Comparison of ENCODE assay signal across 8 cellular contexts in the genomic region with DNA sequence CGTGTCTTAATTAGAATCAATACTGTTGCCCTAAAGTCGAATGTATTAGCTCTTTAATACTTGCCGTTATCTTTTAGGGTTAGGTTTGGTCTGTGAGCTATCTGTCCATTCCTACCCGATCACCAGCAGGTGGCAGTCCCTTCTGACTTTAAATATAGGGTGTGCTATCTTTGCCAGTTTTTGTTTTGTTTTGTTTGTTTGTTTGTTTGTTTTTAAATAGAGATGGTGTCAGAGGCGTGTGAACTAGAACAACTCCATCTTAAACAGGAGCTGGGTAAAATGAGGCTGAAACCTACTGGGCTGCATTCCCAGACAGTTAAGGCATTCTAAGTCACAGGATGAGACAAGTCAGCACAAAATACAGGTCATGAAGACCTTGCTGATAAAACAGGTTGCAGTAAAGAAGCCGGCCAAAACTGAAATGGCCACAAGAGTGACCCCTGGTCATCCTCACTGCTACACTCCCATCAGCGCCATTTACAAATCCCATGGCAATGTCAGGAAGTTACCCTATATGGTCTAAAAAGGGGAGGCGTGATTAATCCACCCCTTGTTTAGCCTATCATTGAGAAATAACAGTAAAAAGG. TPM values are rescaled to one million over a fixed set of nuclear protein-coding genes. Genes with fewer than 3 reads are reported as not detected.
A peak's percentile ranks its signal among the peaks of the same experiment; 100 is the strongest.
DNase-seq lines count a peak whose midpoint lies in the region; ATAC-seq and TF ChIP-seq lines count a peak whose summit lies in the region.

No MANE protein-coding gene starts in this region.

- no CpG with 5 or more reads among the region's 8 CpGs for WGBS in mesendoderm (ENCODE audit: extremely low coverage, insufficient coverage, low lambda C conversion rate)

- H3K4me2 ChIP-seq in GM23338 (peak overlapping the region; percentile 92), mesendoderm (ENCODE audit: low read length) (peak overlapping the region; percentile 88)

- H3K79me2 ChIP-seq in GM23338 (replicated peaks; ENCODE audit: insufficient read depth) (peaks cover 66% of the 10 kb centered on the region), mesendoderm (ENCODE audit: control insufficient read depth, insufficient read depth, low read length) (peaks cover 32% of the 10 kb centered on the region)

- peak; percentile 31 for ATAC-seq in GM23338

- H3K79me1 ChIP-seq in mesendoderm (ENCODE audit: low read length), result peaks cover 3% of the 10 kb centered on the region

- CTCF ChIA-PET in CD8-positive, alpha-beta memory T cell (lab: Charles Lee), result interaction anchor here (0.6 to 3.8 kb wide), 27 partner anchors 9 to 767 kb away, joined by 3 to 26 read pairs (median 4); a partner anchor contains a TSS
- CTCF ChIA-PET in activated CD4-positive, alpha-beta T cell treated with anti-CD3 and anti-CD28 coated beads, Interleukin-2, amount 10 ng/mL, durations not matched to agents 7 days and 5 days (lab: Charles Lee), result interaction anchor here (0.7 to 2.3 kb wide), 19 partner anchors 9 to 580 kb away, joined by 3 to 12 read pairs (median 4); a partner anchor contains a TSS

- DNase-seq in CD8-positive, alpha-beta memory T cell, result peak; percentile 26 to 65 (median 42)
- peak; percentile 71 for DNase-seq in GM23338 (ENCODE audit: low spot score)
- peak; percentile 22 for DNase-seq in NCI-H2227 (lab: John Stamatoyannopoulos, UW; ENCODE audit: unreplicated experiment)
- DNase-seq in activated CD4-positive, alpha-beta T cell treated with anti-CD3 and anti-CD28 coated beads, Interleukin-2, amount 10 ng/mL, durations not matched to agents 7 days and 5 days, result peak; percentile 70
- DNase-seq in mesendoderm, result peak; percentile 72
- no peak for DNase-seq in posterior vena cava (ENCODE audit: low spot score)

- peaks cover 28 to 53% (median 46%) of the 10 kb centered on the region in 3 donors for H3K4me1 Mint-ChIP-seq in CD8-positive, alpha-beta memory T cell
- H3K4me1 Mint-ChIP-seq in GM23338, result peaks cover 27% of the 10 kb centered on the region
- peaks cover 35% of the 10 kb centered on the region for H3K4me1 Mint-ChIP-seq in activated CD4-positive, alpha-beta T cell treated with anti-CD3 and anti-CD28 coated beads, Interleukin-2, amount 10 ng/mL, durations not matched to agents 7 days and 5 days

- peak overlapping the region; percentile 85 to 98 (median 89) for H3K4me3 Mint-ChIP-seq in CD8-positive, alpha-beta memory T cell
- peak overlapping the region; percentile 82 for H3K4me3 Mint-ChIP-seq in GM23338
- peak overlapping the region; percentile 77 for H3K4me3 Mint-ChIP-seq in activated CD4-positive, alpha-beta T cell treated with anti-CD3 and anti-CD28 coated beads, Interleukin-2, amount 10 ng/mL, durations not matched to agents 7 days and 5 days

- peaks cover 16% of the 10 kb centered on the region for H3F3A ChIP-seq in GM23338 (replicated peaks; ENCODE audit: low read depth)

- no peak overlapping the region for H2AFZ ChIP-seq in GM23338

- TF ChIP-seq CTCF in GM23338 (conservative IDR thresholded peaks at IDR 0.05; ENCODE audit: low read depth in 2 of 2), result peak; percentile 75 to 89

- no peaks in the 10 kb centered on the region for H3K9me3 ChIP-seq in CD8-positive, alpha-beta memory T cell (ENCODE audit: low read length)
- no peaks in the 10 kb centered on the region for H3K9me3 ChIP-seq in endocrine pancreas (ENCODE audit: control insufficient read depth, low read length)
- H3K9me3 ChIP-seq in stomach smooth muscle (ENCODE audit: control insufficient read depth in 2 of 2, low read length in 2 of 2), result no peaks in the 10 kb centered on the region

- H3K4me1 ChIP-seq in CD8-positive, alpha-beta memory T cell (ENCODE audit: insufficient read depth, low read length), result peaks cover 21% of the 10 kb centered on the region
- H3K4me1 ChIP-seq in GM23338 (ENCODE audit: insufficient read depth) (peaks cover 16% of the 10 kb centered on the region), endocrine pancreas (ENCODE audit: control insufficient read depth, insufficient read depth, low read length) (no peaks in the 10 kb centered on the region), mesendoderm (ENCODE audit: control insufficient read depth, low read depth, low read length) (no peaks in the 10 kb centered on the region), stomach smooth muscle (ENCODE audit: control insufficient read depth, insufficient read depth, low read length) (peaks cover 12% of the 10 kb centered on the region)

- no peak overlapping the region for H2AK5ac ChIP-seq in mesendoderm (ENCODE audit: low read length)

- H3K4ac ChIP-seq in mesendoderm (ENCODE audit: low read depth, low read length), result no peak overlapping the region

- H3K18ac ChIP-seq in mesendoderm (ENCODE audit: low read length), result no peak overlapping the region

- H3K36me3 ChIP-seq in CD8-positive, alpha-beta memory T cell (ENCODE audit: insufficient read depth, low read length), result no peaks in the 10 kb centered on the region
- H3K36me3 ChIP-seq in GM23338 (ENCODE audit: insufficient read depth), result no peaks in the 10 kb centered on the region
- H3K36me3 ChIP-seq in endocrine pancreas (ENCODE audit: control insufficient read depth, insufficient read depth, low read length), result no peaks in the 10 kb centered on the region
- no peaks in the 10 kb centered on the region for H3K36me3 ChIP-seq in mesendoderm (ENCODE audit: control insufficient read depth, insufficient read depth, low read length)
- no peaks in the 10 kb centered on the region for H3K36me3 ChIP-seq in stomach smooth muscle (ENCODE audit: control insufficient read depth in 2 of 2, insufficient read depth in 2 of 2, low read length in 2 of 2)

- intact Hi-C loops in posterior vena cava (cut with DNase I), result no loop called here

- H2BK15ac ChIP-seq in mesendoderm (replicated peaks; ENCODE audit: low read depth), result no peak overlapping the region

- POLR2A ChIA-PET in CD8-positive, alpha-beta memory T cell (lab: Charles Lee), result interaction anchor here (0.6 to 2.6 kb wide), 9 partner anchors 13 to 1005 kb away, joined by 3 to 18 read pairs (median 3); a partner anchor contains a TSS
- POLR2A ChIA-PET in activated CD4-positive, alpha-beta T cell treated with anti-CD3 and anti-CD28 coated beads, Interleukin-2, amount 10 ng/mL, durations not matched to agents 7 days and 5 days (lab: Charles Lee), result interaction anchor here (1.3 kb wide), 1 partner anchor 261 kb away, joined by 5 read pairs; a partner anchor contains a TSS

- H3K23ac ChIP-seq in mesendoderm (ENCODE audit: low read length), result no peak overlapping the region

- no peak overlapping the region for H3K9ac ChIP-seq in endocrine pancreas (ENCODE audit: control insufficient read depth, insufficient read depth, low read length)
- H3K9ac ChIP-seq in mesendoderm (ENCODE audit: low read length), result peak overlapping the region; percentile 93
- peak overlapping the region; percentile 71 to 89 for H3K9ac ChIP-seq in stomach smooth muscle (ENCODE audit: low read length in 2 of 2)

- H3K56ac ChIP-seq in mesendoderm (ENCODE audit: low read length), result peak overlapping the region; percentile 97

- H3K27me3 ChIP-seq in CD8-positive, alpha-beta memory T cell (ENCODE audit: insufficient read depth, low read length, poor library complexity, severe bottlenecking), result no peaks in the 10 kb centered on the region
- H3K27me3 ChIP-seq in GM23338 (ENCODE audit: insufficient read depth) (no peaks in the 10 kb centered on the region), endocrine pancreas (ENCODE audit: control insufficient read depth, insufficient read depth, low read length) (no peaks in the 10 kb centered on the region), mesendoderm (ENCODE audit: insufficient read depth, low read length, poor library complexity) (no peaks in the 10 kb centered on the region), stomach smooth muscle (ENCODE audit: control insufficient read depth in 1 of 2, insufficient read depth in 2 of 2, low read length in 2 of 2) (no peaks in the 10 kb centered on the region)

- H4K8ac ChIP-seq in mesendoderm (ENCODE audit: low read depth, low read length), result no peak overlapping the region

- no peak overlapping the region for H2BK5ac ChIP-seq in mesendoderm (ENCODE audit: low read length)

- H3K27me3 Mint-ChIP-seq in CD8-positive, alpha-beta memory T cell, result peaks cover 0 to 3% of the 10 kb centered on the region in 2 donors
- peaks cover 12% of the 10 kb centered on the region for H3K27me3 Mint-ChIP-seq in GM23338 (ENCODE audit: insufficient read depth, low read depth, poor library complexity)
- H3K27me3 Mint-ChIP-seq in activated CD4-positive, alpha-beta T cell treated with anti-CD3 and anti-CD28 coated beads, Interleukin-2, amount 10 ng/mL, durations not matched to agents 7 days and 5 days, result no peaks in the 10 kb centered on the region

- H4K5ac ChIP-seq in mesendoderm (ENCODE audit: low read length), result no peak overlapping the region

- peak overlapping the region; percentile 81 to 97 (median 92) for H3K27ac Mint-ChIP-seq in CD8-positive, alpha-beta memory T cell
- no peak overlapping the region; the same call in 1 of the 2 replicates for H3K27ac Mint-ChIP-seq in GM23338
- H3K27ac Mint-ChIP-seq in activated CD4-positive, alpha-beta T cell treated with anti-CD3 and anti-CD28 coated beads, Interleukin-2, amount 10 ng/mL, durations not matched to agents 7 days and 5 days, result peak overlapping the region; percentile 87

- H3K9me3 Mint-ChIP-seq in CD8-positive, alpha-beta memory T cell, result no peaks in the 10 kb centered on the region
- peaks cover 2% of the 10 kb centered on the region; the same call in 1 of the 3 replicates for H3K9me3 Mint-ChIP-seq in GM23338
- no peaks in the 10 kb centered on the region for H3K9me3 Mint-ChIP-seq in activated CD4-positive, alpha-beta T cell treated with anti-CD3 and anti-CD28 coated beads, Interleukin-2, amount 10 ng/mL, durations not matched to agents 7 days and 5 days

- H3K4me3 ChIP-seq in CD8-positive, alpha-beta memory T cell (ENCODE audit: low read length), result peak overlapping the region; percentile 72
- H3K4me3 ChIP-seq in GM23338, result peak overlapping the region; percentile 74
- peak overlapping the region; percentile 89 for H3K4me3 ChIP-seq in endocrine pancreas (ENCODE audit: control insufficient read depth, insufficient read depth, low read length)
- H3K4me3 ChIP-seq in mesendoderm (ENCODE audit: low read length), result no peak overlapping the region
- peak overlapping the region; percentile 74 to 90 for H3K4me3 ChIP-seq in stomach smooth muscle (ENCODE audit: low read length in 2 of 2)

- 0 out of 2 replicates have a peak, but pooled peaks cover 6% of the 10 kb centered on the region for H4K20me1 ChIP-seq in GM23338 (replicated peaks; ENCODE audit: insufficient read depth)

- no peak overlapping the region for H2BK120ac ChIP-seq in mesendoderm (ENCODE audit: low read depth, low read length)

- H3K9me2 ChIP-seq in GM23338 (ENCODE audit: insufficient read depth), result no peaks in the 10 kb centered on the region

- H3K27ac ChIP-seq in CD8-positive, alpha-beta memory T cell (ENCODE audit: low read depth, low read length), result peak overlapping the region; percentile 89
- H3K27ac ChIP-seq in GM23338 (ENCODE audit: low read depth) (peak overlapping the region; percentile 23; the same call in 1 of the 2 replicates), mesendoderm (ENCODE audit: low read depth, low read length) (no peak overlapping the region), stomach smooth muscle (ENCODE audit: low read length) (no peak overlapping the region)

- H3K36me3 Mint-ChIP-seq in CD8-positive, alpha-beta memory T cell, result peaks cover 0 to 13% (median 3%) of the 10 kb centered on the region in 3 donors
- peaks cover 17% of the 10 kb centered on the region for H3K36me3 Mint-ChIP-seq in GM23338 (ENCODE audit: low read depth)
- H3K36me3 Mint-ChIP-seq in activated CD4-positive, alpha-beta T cell treated with anti-CD3 and anti-CD28 coated beads, Interleukin-2, amount 10 ng/mL, durations not matched to agents 7 days and 5 days (ENCODE audit: low read depth), result peaks cover 12% of the 10 kb centered on the region

RNA-seq across cellular contexts. Expression of a gene that starts 1.5 kb away (rescaled TPM):
- total RNA-seq in CD8-positive, alpha-beta memory T cell, result 10 to 100 TPM; 50.8 to 54.0 TPM
- polyA plus RNA-seq in CD8-positive, alpha-beta memory T cell, result 36.8 TPM
- 17.5 and 20.4 TPM in 2 replicates for total RNA-seq in GM23338 (2014; rRNA removed; shearing (Covaris generic))
- 21.2 and 22.7 TPM in 2 replicates for polyA plus RNA-seq in GM23338 (2016; fragmentation: Nextera tagmentation; extraction: Ambion mirVana)
- 10 to 100 TPM; 42.4 to 51.3 TPM for total RNA-seq in activated CD4-positive, alpha-beta T cell treated with anti-CD3 and anti-CD28 coated beads, Interleukin-2, amount 10 ng/mL, durations not matched to agents 7 days and 5 days
- 36.5 TPM for polyA plus RNA-seq in mesendoderm (2013, experiment 1 of 2)
- 38.3 TPM for polyA plus RNA-seq in mesendoderm (2013, experiment 2 of 2)
- total RNA-seq in posterior vena cava, result 10 to 100 TPM; 24.2 to 25.9 TPM

Comparison
In these comparisons a context has a peak if more than half of its experiments do, and no peak if none do; other contexts are left out.
1. H3K27ac ChIP-seq: peak in CD8-positive, alpha-beta memory T cell (single experiment) and GM23338 (single experiment); none in mesendoderm (single experiment) and stomach smooth muscle (single experiment).
2. Peak in every context shown above with its lines, with median percentiles within 50 percentile points of each other: H3K4me3 Mint-ChIP-seq.